8 cellular contexts compared by ENCODE assay signal in genomic region chr14:30621954-30622830, GRCh38. TPM values are rescaled to one million over a fixed set of nuclear protein-coding genes. Genes with fewer than 3 reads are reported as not detected.
DNase-seq lines count a peak whose midpoint lies in the region; TF ChIP-seq lines count a peak whose summit lies in the region.

Gene SCFD1, plus strand, starts transcription at chr14:30622319. Its CDS starts 20 bp downstream, at chr14:30622339.

- H4K20me1 ChIP-seq in H9 (ENCODE audit: control insufficient read depth, insufficient read depth, insufficient read length) (no peaks in the 10 kb centered on the region), MM.1S (ENCODE audit: insufficient read depth, low read length) (no peaks in the 10 kb centered on the region), neural cell (ENCODE audit: insufficient read depth) (no peaks in the 10 kb centered on the region)

- H2BK5ac ChIP-seq in H9 (ENCODE audit: insufficient read length, low read length): peak within 1 kb of the TSS; percentile 82

- H3K23me2 ChIP-seq in H9 (ENCODE audit: insufficient read length, low read depth, low read length, poor library complexity, severe bottlenecking): no peaks in the 10 kb centered on the region

- H4K91ac ChIP-seq in H9 (ENCODE audit: insufficient read length, low read depth, low read length): no peak within 1 kb of the TSS

- H3K4me2 ChIP-seq in H9 (ENCODE audit: insufficient read depth, insufficient read length, low read length): peak within 1 kb of the TSS; percentile 71
- H3K4me2 ChIP-seq in MM.1S (ENCODE audit: low read depth, low read length): peak within 1 kb of the TSS; percentile 87
- H3K4me2 ChIP-seq in neural cell (ENCODE audit: low read length): peak within 1 kb of the TSS; percentile 81

- H3K4me3 ChIP-seq in MM.1S (ENCODE audit: low read length) (peak within 1 kb of the TSS; percentile 94), fibroblast of villous mesenchyme (ENCODE audit: low read depth, low read length) (peak within 1 kb of the TSS; percentile 97), neural cell (ENCODE audit: low read length) (peak within 1 kb of the TSS; percentile 87), stomach smooth muscle (ENCODE audit: low read length in 2 of 2) (peak within 1 kb of the TSS; percentile 97 to 98)

- no peak within 1 kb of the TSS for H2BK15ac ChIP-seq in H9 (ENCODE audit: low read depth, low read length)

- H3K9ac ChIP-seq in H9 (ENCODE audit: extremely low read depth, insufficient read length, low read length) (peak within 1 kb of the TSS; percentile 98), MM.1S (ENCODE audit: low read length) (peak within 1 kb of the TSS; percentile 85), neural cell (ENCODE audit: low read length) (peak within 1 kb of the TSS; percentile 89), stomach smooth muscle (ENCODE audit: low read length in 2 of 2) (peak within 1 kb of the TSS; percentile 97 to 98)

- H2AFZ ChIP-seq in H9 (ENCODE audit: low read length): peak within 1 kb of the TSS; percentile 63
- H2AFZ ChIP-seq in MM.1S (ENCODE audit: low read length): peak within 1 kb of the TSS; percentile 82
- peak within 1 kb of the TSS; percentile 83 for H2AFZ ChIP-seq in neural cell (ENCODE audit: low read depth, low read length)

- H2BK20ac ChIP-seq in H9 (ENCODE audit: low read depth, low read length, poor library complexity, severe bottlenecking): no peak within 1 kb of the TSS

- H2BK12ac ChIP-seq in H9 (ENCODE audit: insufficient read length, low read depth, low read length): no peak within 1 kb of the TSS

- H3K14ac ChIP-seq in H9 (ENCODE audit: insufficient read depth, low read length): peak within 1 kb of the TSS; percentile 92

- H2AK5ac ChIP-seq in H9 (ENCODE audit: insufficient read length, low read length): no peak within 1 kb of the TSS

- H3K4me3 Mint-ChIP-seq in H9: peak within 1 kb of the TSS; percentile 94 to 96

- TF ChIP-seq CTCF in H9 (conservative IDR thresholded peaks at IDR 0.05): no peak
- no peak for TF ChIP-seq CTCF in MM.1S (IDR thresholded peaks at IDR 0.05; ENCODE audit: low read length)
- no peak for TF ChIP-seq CTCF in fibroblast of villous mesenchyme (IDR thresholded peaks at IDR 0.05; ENCODE audit: insufficient read depth, low read depth, low read length)
- no peak for TF ChIP-seq CTCF in neural cell (IDR thresholded peaks at IDR 0.05; ENCODE audit: poor library complexity, severe bottlenecking)

- H3K27ac ChIP-seq in H9 (ENCODE audit: insufficient read length, low read depth, low read length): peak within 1 kb of the TSS; percentile 77
- H3K27ac ChIP-seq in MM.1S (ENCODE audit: low read length): peak within 1 kb of the TSS; percentile 67
- peak within 1 kb of the TSS; percentile 94 for H3K27ac ChIP-seq in neural cell (ENCODE audit: low read length)
- peak within 1 kb of the TSS; percentile 72 for H3K27ac ChIP-seq in stomach smooth muscle (ENCODE audit: low read length)

- H2BK120ac ChIP-seq in H9 (ENCODE audit: low read depth, low read length, poor library complexity, severe bottlenecking): no peak within 1 kb of the TSS

- peaks cover 4 to 14% (median 5%) of the 10 kb centered on the region in 3 experiments; a peak in 5 of 7 replicates for H3K36me3 Mint-ChIP-seq in H9 (ENCODE audit: insufficient read depth in 1 of 3, low read depth in 3 of 3)

- H3K36me3 ChIP-seq in MM.1S (replicated peaks; ENCODE audit: insufficient read depth, low read length) (no peaks in the 10 kb centered on the region), neural cell (ENCODE audit: insufficient read depth, low read length) (no peaks in the 10 kb centered on the region), stomach smooth muscle (ENCODE audit: control insufficient read depth in 2 of 2, insufficient read depth in 2 of 2, low read length in 2 of 2) (no peaks in the 10 kb centered on the region)

- no peaks in the 10 kb centered on the region for H3K9me3 Mint-ChIP-seq in H9

- H3K27ac Mint-ChIP-seq in H9: peak within 1 kb of the TSS; percentile 99

- H3K4me1 Mint-ChIP-seq in H9: peaks cover 19 to 20% of the 10 kb centered on the region in 2 experiments

- peak; percentile 93 for DNase-seq in ELR (ENCODE audit: low read depth)
- DNase-seq in H9: peak; percentile 97
- DNase-seq in MM.1S: peak; percentile 79
- peak; percentile 36 for DNase-seq in SIG-M5 (lab: John Stamatoyannopoulos, UW)
- DNase-seq in activated gamma-delta T cell treated with Interleukin-2 at 50 U/mL for 16 hours: peak; percentile 91
- peak; percentile 91 for DNase-seq in fibroblast of villous mesenchyme (ENCODE audit: low read depth)

- H3K56ac ChIP-seq in H9 (ENCODE audit: insufficient read length, low read depth, low read length): no peak within 1 kb of the TSS

- no peak within 1 kb of the TSS for H4K5ac ChIP-seq in H9 (ENCODE audit: insufficient read length, low read depth, low read length)

- no peaks in the 10 kb centered on the region for H3K9me3 ChIP-seq in H9 (ENCODE audit: control insufficient read depth, low read depth, low read length)
- no peaks in the 10 kb centered on the region for H3K9me3 ChIP-seq in MM.1S (replicated peaks; ENCODE audit: insufficient read depth, low read length)
- H3K9me3 ChIP-seq in neural cell (ENCODE audit: low read length): no peaks in the 10 kb centered on the region
- no peaks in the 10 kb centered on the region for H3K9me3 ChIP-seq in stomach smooth muscle (ENCODE audit: control insufficient read depth in 2 of 2, low read length in 2 of 2)

- no peaks in the 10 kb centered on the region for H3K79me1 ChIP-seq in H9 (ENCODE audit: insufficient read depth, low read depth, low read length, poor library complexity, severe bottlenecking)

- no peaks in the 10 kb centered on the region for H3K27me3 ChIP-seq in H9 (ENCODE audit: insufficient read depth, low read length)
- H3K27me3 ChIP-seq in MM.1S (replicated peaks; ENCODE audit: insufficient read depth, low read length): no peaks in the 10 kb centered on the region
- H3K27me3 ChIP-seq in neural cell (ENCODE audit: insufficient read depth, low read depth, low read length): no peaks in the 10 kb centered on the region
- H3K27me3 ChIP-seq in stomach smooth muscle (ENCODE audit: control insufficient read depth in 1 of 2, insufficient read depth in 2 of 2, low read length in 2 of 2): no peaks in the 10 kb centered on the region

- no peaks in the 10 kb centered on the region for H3K9me2 ChIP-seq in MM.1S (replicated peaks; ENCODE audit: insufficient read depth, low read length)
- no peaks in the 10 kb centered on the region for H3K9me2 ChIP-seq in neural cell (ENCODE audit: insufficient read depth, low read length)

- 0 out of 2 replicates have a peak, but pooled peaks cover 3% of the 10 kb centered on the region for H3K4me1 ChIP-seq in H9 (ENCODE audit: insufficient read depth, low read length)
- 0 out of 2 replicates have a peak, but pooled peaks cover 4% of the 10 kb centered on the region for H3K4me1 ChIP-seq in MM.1S (ENCODE audit: low read length)
- no peaks in the 10 kb centered on the region for H3K4me1 ChIP-seq in stomach smooth muscle (ENCODE audit: control insufficient read depth, insufficient read depth, low read length)

- H3K4ac ChIP-seq in H9 (ENCODE audit: low read depth, low read length): no peak within 1 kb of the TSS; the same call in 1 of the 2 replicates

- TF ChIP-seq RAD21 in neural cell (conservative IDR thresholded peaks at IDR 0.05): peak; percentile 45

- H3K79me2 ChIP-seq in H9 (ENCODE audit: insufficient read depth, low read length) (peaks cover 19% of the 10 kb centered on the region; the same call in 1 of the 2 replicates), MM.1S (ENCODE audit: low read length) (peaks cover 50% of the 10 kb centered on the region), neural cell (replicated peaks; ENCODE audit: insufficient read depth, low read length) (peaks cover 48% of the 10 kb centered on the region)

- peak; percentile 76 for TF ChIP-seq EP300 in neural cell (conservative IDR thresholded peaks at IDR 0.05; ENCODE audit: poor library complexity, severe bottlenecking)

- no peak within 1 kb of the TSS for H3K23ac ChIP-seq in H9 (ENCODE audit: insufficient read length, low read depth, low read length)

- peaks cover 13% of the 10 kb centered on the region; the same call in 1 of the 2 replicates for H3F3A ChIP-seq in MM.1S (ENCODE audit: insufficient read depth, low read length)
- no peaks in the 10 kb centered on the region for H3F3A ChIP-seq in neural cell (ENCODE audit: insufficient read depth, low read length, poor library complexity, severe bottlenecking)

- no peak within 1 kb of the TSS for H4K8ac ChIP-seq in H9 (replicated peaks; ENCODE audit: insufficient read length, low read depth, low read length)

- H3T11ph ChIP-seq in H9 (ENCODE audit: low read length): no peak within 1 kb of the TSS

- H3K27me3 Mint-ChIP-seq in H9 (ENCODE audit: low read depth): no peaks in the 10 kb centered on the region

- H3K18ac ChIP-seq in H9 (ENCODE audit: insufficient read length, low read depth, low read length): peak within 1 kb of the TSS; percentile 89

- no CpG with 5 or more reads among the region's 35 CpGs for WGBS in H9 (ENCODE audit: extremely low coverage, insufficient read length, low lambda C conversion rate)

TF ChIP-seq in neural cell, 6 proteins besides CTCF, POLR2A, EP300 and RAD21 (continues in another document):
- peak; percentile 89 for TF ChIP-seq MXI1 (conservative IDR thresholded peaks at IDR 0.05; ENCODE audit: poor library complexity, severe bottlenecking)
- no peak for TF ChIP-seq EZH2 (IDR thresholded peaks at IDR 0.05; ENCODE audit: borderline replicate concordance, insufficient read depth, low read length, poor library complexity, severe bottlenecking)
- peak; percentile 99 for TF ChIP-seq TAF1 (IDR thresholded peaks at IDR 0.05; ENCODE audit: low read depth)

RNA-seq across cellular contexts. Expression of gene SCFD1, which starts in this region (rescaled TPM):
- total RNA-seq in H9 (2021) (69.2 and 85.2 TPM in 2 replicates), fibroblast of villous mesenchyme (149 and 203 TPM in 2 replicates)
- polyA plus RNA-seq in neural cell: 99.4 and 122 TPM in 2 replicates
- polyA minus RNA-seq in neural cell: 142 and 164 TPM in 2 replicates

Comparison
In these comparisons a context has a peak if more than half of its experiments do, and no peak if none do; other contexts are left out.
1. Peak in every context shown above with its lines: DNase-seq, H3K4me3 ChIP-seq and H3K27ac ChIP-seq.
2. DNase-seq: peak in every context shown above with its lines; median percentile 97 in H9; 93 in ELR; 91 in activated gamma-delta T cell treated with Interleukin-2 at 50 U/mL for 16 hours; 91 in fibroblast of villous mesenchyme; 79 in MM.1S; 36 in SIG-M5.